15 cellular contexts compared by ENCODE assay signal in genomic region chrX:50093627-50094026, GRCh38.
DNase-seq lines count a peak whose midpoint lies in the region; ATAC-seq and TF ChIP-seq lines count a peak whose summit lies in the region.
"Had no signal": no experiment of that assay in that cellular context is flagged by ENCODE, and none has a peak within 500 bp of the region (broad histone marks: within the 10 kb centered on the region; RNA-seq: fewer than 3 reads in every experiment).

No MANE protein-coding gene starts in this region.

- 56% methylated on average over 4 of the region's 4 CpGs for WGBS in liver

- no peak for ATAC-seq in HG02884 (IDR thresholded peaks at IDR 0.05; ENCODE audit: unreplicated experiment)
- ATAC-seq: A549 had no signal

- H3K27ac ChIP-seq in liver (ENCODE audit: low read depth in 1 of 2, low read length in 2 of 2), result peak overlapping the region in 1 of 2 donors; percentile 19
- H3K27ac ChIP-seq: A549, BLaER1, KMS-11 had no signal

- no peak for TF ChIP-seq CTCF in liver (IDR thresholded peaks at IDR 0.05; ENCODE audit: low read depth, low read length, missing input control)

- H3K27me3 ChIP-seq in liver (ENCODE audit: control insufficient read depth in 4 of 4, insufficient read depth in 4 of 4, low read length in 3 of 4), result no peaks in the 10 kb centered on the region

- peaks cover 1 to 12% (median 6%) of the 10 kb centered on the region in 4 donors for H3K4me1 ChIP-seq in liver (ENCODE audit: control insufficient read depth in 4 of 4, insufficient read depth in 4 of 4, low read length in 3 of 4)
- H3K4me1 ChIP-seq: A549 had no signal

- H3K9ac ChIP-seq in liver (ENCODE audit: low read depth in 1 of 2, low read length in 2 of 2), result no peak overlapping the region
- H3K9ac ChIP-seq: BLaER1, KMS-11 had no signal

- no peaks in the 10 kb centered on the region for H3K9me3 ChIP-seq in liver (ENCODE audit: control insufficient read depth in 4 of 4, low read length in 3 of 4)
- H3K9me3 ChIP-seq: A549, BLaER1 had no signal

- peaks cover 1 to 12% (median 8%) of the 10 kb centered on the region in 4 donors for H3K36me3 ChIP-seq in liver (ENCODE audit: control insufficient read depth in 4 of 4, insufficient read depth in 3 of 4, low read depth in 1 of 4, low read length in 3 of 4)
- H3K36me3 ChIP-seq: BLaER1 had no signal

- H3K4me3 ChIP-seq in liver (ENCODE audit: low read depth in 1 of 3, low read length in 3 of 3), result no peak overlapping the region
- H3K4me3 ChIP-seq: A549, BLaER1 had no signal

- TF ChIP-seq RAD21 in liver (IDR thresholded peaks at IDR 0.05), result peak in 1 of 2 donors; percentile 44

- peak; percentile 11 for DNase-seq in DMS53 treated with DMSO at 0.1 percent for 48 hours (lab: John Stamatoyannopoulos, UW; ENCODE audit: unreplicated experiment)
- DNase-seq in kidney tubule cell (ENCODE audit: low spot score), result peak; percentile 69
- DNase-seq in renal cortical epithelial cell (ENCODE audit: low read depth), result peak; percentile 76
- no peak for DNase-seq in foreskin melanocyte
- no peak for DNase-seq in AG08396 (ENCODE audit: low spot score)
- DNase-seq in T-helper 2 cell, result no peak
- DNase-seq: AML-193, DND-41, GDM1, HCEC 1CT had no signal

TF ChIP-seq in liver, 16 proteins besides CTCF, POLR2A, EP300 and RAD21:
- TF ChIP-seq RXRA (IDR thresholded peaks at IDR 0.05) (peak in 1 of 2 donors; percentile 5), HNF4A (conservative IDR thresholded peaks at IDR 0.05) (peak; percentile 15 to 27), TAF1 (conservative IDR thresholded peaks at IDR 0.05) (no peak), JUND (IDR thresholded peaks at IDR 0.05) (no peak), FOXA2 (IDR thresholded peaks at IDR 0.05) (no peak), YY1 (IDR thresholded peaks at IDR 0.05) (peak; percentile 88), EGR1 (IDR thresholded peaks at IDR 0.05; ENCODE audit: low read depth in 2 of 2) (no peak), ATF3 (IDR thresholded peaks at IDR 0.05) (no peak), NR2F2 (IDR thresholded peaks at IDR 0.05) (no peak), REST (IDR thresholded peaks at IDR 0.05) (no peak), GABPA (IDR thresholded peaks at IDR 0.05 in 1 of 2, conservative IDR thresholded peaks at IDR 0.05 in 1 of 2) (no peak), HNF4G (IDR thresholded peaks at IDR 0.05) (no peak), MAX (IDR thresholded peaks at IDR 0.05) (peak; percentile 80), ZBTB33 (IDR thresholded peaks at IDR 0.05) (no peak), SP1 (IDR thresholded peaks at IDR 0.05) (peak; percentile 13), FOXA1 (IDR thresholded peaks at IDR 0.05) (no peak)

Comparison
In these comparisons a context has a peak if more than half of its experiments do, and no peak if none do; other contexts are left out.
1. DNase-seq: peak in DMS53 treated with DMSO at 0.1 percent for 48 hours (single experiment), kidney tubule cell (single experiment) and renal cortical epithelial cell (single experiment); none in foreskin melanocyte (single experiment), AG08396 (single experiment) and T-helper 2 cell (0 of 5).